In genomic region chr2:225640550-225640949, GRCh38 we compare ENCODE assay signal across 34 cellular contexts.
"Had no signal": no experiment of that assay in that cellular context is flagged by ENCODE, and none has a peak within 500 bp of the region (broad histone marks: within the 10 kb centered on the region; RNA-seq: fewer than 3 reads in every experiment).

No MANE protein-coding gene starts in this region.

- H3K4me1 ChIP-seq: adrenal gland, ascending aorta, body of pancreas, breast epithelium had no signal

- H3K27me3 ChIP-seq: adrenal gland, ascending aorta, body of pancreas, brain microvascular endothelial cell, breast epithelium, cardiac muscle cell had no signal

- DNase-seq: activated effector memory CD4-positive, alpha-beta T cell treated with anti-CD3 and anti-CD28 coated beads, Interleukin-2, amount 50 U/mL, for 16 hours; activated effector memory CD4-positive, alpha-beta T cell treated with Interleukin-2 at 50 U/mL for 16 hours; activated gamma-delta T cell; activated gamma-delta T cell treated with Interleukin-2 at 50 U/mL for 16 hours; activated naive CD4-positive, alpha-beta T cell; activated naive CD4-positive, alpha-beta T cell treated with anti-CD3 and anti-CD28 coated beads for 36 hours; activated naive CD4-positive, alpha-beta T cell treated with anti-CD3 and anti-CD28 coated beads, Interleukin-2, amount 10 ng/mL, durations not matched to agents 7 days and 5 days; activated naive CD4-positive, alpha-beta T cell treated with anti-CD3 and anti-CD28 coated beads, Interleukin-2, amount 50 U/mL, for 16 hours; activated naive CD4-positive, alpha-beta T cell treated with Interleukin-2 at 50 U/mL for 16 hours; activated naive CD8-positive, alpha-beta T cell treated with anti-CD3 and anti-CD28 coated beads for 36 hours; activated naive CD8-positive, alpha-beta T cell treated with anti-CD3 and anti-CD28 coated beads, Interleukin-2, amount 10 ng/mL, durations not matched to agents 7 days and 5 days; activated naive CD8-positive, alpha-beta T cell treated with anti-CD3 and anti-CD28 coated beads, Interleukin-2, amount 50 U/mL, for 24 hours; activated T-cell treated with anti-CD3 and anti-CD28 coated beads, Interleukin-2, amount 50 U/mL, for 1 hour; activated T-cell treated with anti-CD3 and anti-CD28 coated beads, Interleukin-2, amount 50 U/mL, for 24 hours; activated T-cell treated with anti-CD3 and anti-CD28 coated beads, Interleukin-2, amount 50 U/mL, for 4 hours; activated T-cell treated with anti-CD3 and anti-CD28 coated beads, Interleukin-2, amount 50 U/mL, for 48 hours; activated T-cell treated with anti-CD3 and anti-CD28 coated beads, Interleukin-2, amount 50 U/mL, for 72 hours; adrenal gland; amniotic stem cell; amygdala; anterior cingulate cortex; aorta; body of pancreas; brain microvascular endothelial cell; caudate nucleus; central memory CD4-positive, alpha-beta T cell; cerebellar nuclear complex had no signal

- H3K4me3 ChIP-seq: adrenal gland, ascending aorta, body of pancreas, breast epithelium, cardiac muscle cell had no signal

- H3K9me3 ChIP-seq: adrenal gland, ascending aorta, body of pancreas, breast epithelium had no signal

- H3K27ac ChIP-seq: adrenal gland, ascending aorta, body of pancreas, brain microvascular endothelial cell, breast epithelium, cardiac muscle cell had no signal

- FAIRE-seq: astrocyte, bronchial epithelial cell had no signal

- H3K36me3 ChIP-seq: adrenal gland, ascending aorta, brain microvascular endothelial cell, breast epithelium, cardiac muscle cell had no signal

- ATAC-seq: activated naive CD4-positive, alpha-beta T cell treated with anti-CD3 and anti-CD28 coated beads, Interleukin-2, amount 50 U/mL, for 72 hours; activated naive CD8-positive, alpha-beta T cell treated with anti-CD3 and anti-CD28 coated beads, Interleukin-2, amount 50 U/mL, for 24 hours; activated T-cell treated with anti-CD3 and anti-CD28 coated beads, Interleukin-2, amount 50 U/mL, for 4 hours; activated T-cell treated with anti-CD3 and anti-CD28 coated beads, Interleukin-2, amount 50 U/mL, for 72 hours; activated T-helper 17 cell treated with anti-CD3 and anti-CD28 coated beads, Interleukin-2, amount 50 U/mL, for 72 hours; body of pancreas had no signal
